In the genomic region with DNA sequence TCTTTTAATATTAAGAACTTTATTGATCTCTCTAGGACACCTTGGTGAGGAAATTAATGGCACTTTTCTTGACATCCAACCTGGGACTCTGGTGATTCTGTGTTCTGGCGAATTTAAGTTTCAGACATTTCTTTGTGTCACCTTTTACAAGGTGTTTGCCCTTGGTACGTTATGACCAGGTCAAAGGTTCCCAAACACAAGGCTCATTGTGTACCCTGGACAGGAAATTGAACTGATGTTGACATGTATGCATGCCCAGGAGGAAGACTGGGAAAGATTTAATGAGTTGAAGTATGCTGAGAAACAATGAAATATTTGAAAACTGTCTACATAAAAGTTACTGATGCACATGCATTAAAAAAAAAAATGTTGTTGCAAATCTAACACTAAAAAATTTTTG, we compare ENCODE assay signal across 2 cellular contexts.
TF ChIP-seq lines count a peak whose summit lies in the region.

No MANE protein-coding gene starts in this region.

TF ChIP-seq in endothelial cell of umbilical vein, 7 proteins besides CTCF, POLR2A, EP300 and RAD21:
- TF ChIP-seq, protein P1, sequence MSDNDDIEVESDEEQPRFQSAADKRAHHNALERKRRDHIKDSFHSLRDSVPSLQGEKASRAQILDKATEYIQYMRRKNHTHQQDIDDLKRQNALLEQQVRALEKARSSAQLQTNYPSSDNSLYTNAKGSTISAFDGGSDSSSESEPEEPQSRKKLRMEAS (IDR thresholded peaks at IDR 0.05; ENCODE audit: insufficient read depth, insufficient read length): no peak
- TF ChIP-seq MYC (IDR thresholded peaks at IDR 0.05; ENCODE audit: low read depth, low read length): no peak
- no peak for TF ChIP-seq POLR2AphosphoS5 (IDR thresholded peaks at IDR 0.05; ENCODE audit: insufficient read depth, low read depth, low read length)
- TF ChIP-seq FOS (IDR thresholded peaks at IDR 0.05; ENCODE audit: borderline replicate concordance, insufficient read depth, low read length): no peak
- no peak for TF ChIP-seq EZH2 (IDR thresholded peaks at IDR 0.05; ENCODE audit: borderline replicate concordance, low read depth, low read length, severe bottlenecking)
- TF ChIP-seq GATA2 (IDR thresholded peaks at IDR 0.05; ENCODE audit: insufficient read depth, insufficient read length, low read depth, low read length): no peak
- no peak for TF ChIP-seq JUN (IDR thresholded peaks at IDR 0.05; ENCODE audit: borderline replicate concordance, insufficient read depth, insufficient read length, low read depth)

TF ChIP-seq in HepG2, 621 proteins besides CTCF, POLR2A, EP300 and RAD21 (continues in another document):
- no peak for TF ChIP-seq NFE2L1 (CRISPR knock-in tag; IDR thresholded peaks at IDR 0.05; ENCODE audit: borderline replicate concordance)
- TF ChIP-seq ZNF337 (CRISPR knock-in tag; IDR thresholded peaks at IDR 0.05; ENCODE audit: borderline replicate concordance, low read depth): no peak
- TF ChIP-seq ELF3 (CRISPR knock-in tag; IDR thresholded peaks at IDR 0.05): peak; percentile 80; the same call in 1 of the 2 replicates
- TF ChIP-seq GATAD1 (CRISPR knock-in tag; IDR thresholded peaks at IDR 0.05): 0 out of 2 replicates have a peak, but pooled peaks have one; percentile 4
- TF ChIP-seq, protein P2, sequence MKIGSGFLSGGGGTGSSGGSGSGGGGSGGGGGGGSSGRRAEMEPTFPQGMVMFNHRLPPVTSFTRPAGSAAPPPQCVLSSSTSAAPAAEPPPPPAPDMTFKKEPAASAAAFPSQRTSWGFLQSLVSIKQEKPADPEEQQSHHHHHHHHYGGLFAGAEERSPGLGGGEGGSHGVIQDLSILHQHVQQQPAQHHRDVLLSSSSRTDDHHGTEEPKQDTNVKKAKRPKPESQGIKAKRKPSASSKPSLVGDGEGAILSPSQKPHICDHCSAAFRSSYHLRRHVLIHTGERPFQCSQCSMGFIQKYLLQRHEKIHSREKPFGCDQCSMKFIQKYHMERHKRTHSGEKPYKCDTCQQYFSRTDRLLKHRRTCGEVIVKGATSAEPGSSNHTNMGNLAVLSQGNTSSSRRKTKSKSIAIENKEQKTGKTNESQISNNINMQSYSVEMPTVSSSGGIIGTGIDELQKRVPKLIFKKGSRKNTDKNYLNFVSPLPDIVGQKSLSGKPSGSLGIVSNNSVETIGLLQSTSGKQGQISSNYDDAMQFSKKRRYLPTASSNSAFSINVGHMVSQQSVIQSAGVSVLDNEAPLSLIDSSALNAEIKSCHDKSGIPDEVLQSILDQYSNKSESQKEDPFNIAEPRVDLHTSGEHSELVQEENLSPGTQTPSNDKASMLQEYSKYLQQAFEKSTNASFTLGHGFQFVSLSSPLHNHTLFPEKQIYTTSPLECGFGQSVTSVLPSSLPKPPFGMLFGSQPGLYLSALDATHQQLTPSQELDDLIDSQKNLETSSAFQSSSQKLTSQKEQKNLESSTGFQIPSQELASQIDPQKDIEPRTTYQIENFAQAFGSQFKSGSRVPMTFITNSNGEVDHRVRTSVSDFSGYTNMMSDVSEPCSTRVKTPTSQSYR (CRISPR knock-in tag; IDR thresholded peaks at IDR 0.05; ENCODE audit: borderline replicate concordance): no peak
- no peak for TF ChIP-seq ZNF75D (CRISPR knock-in tag; IDR thresholded peaks at IDR 0.05; ENCODE audit: borderline replicate concordance)
- TF ChIP-seq ISL2 (CRISPR knock-in tag; IDR thresholded peaks at IDR 0.05): 0 out of 2 replicates have a peak, but pooled peaks have one; percentile 23
- no peak for TF ChIP-seq ZNF446 (CRISPR knock-in tag; IDR thresholded peaks at IDR 0.05)
- TF ChIP-seq CC2D1A (CRISPR knock-in tag; IDR thresholded peaks at IDR 0.05): no peak
- TF ChIP-seq, protein P3, sequence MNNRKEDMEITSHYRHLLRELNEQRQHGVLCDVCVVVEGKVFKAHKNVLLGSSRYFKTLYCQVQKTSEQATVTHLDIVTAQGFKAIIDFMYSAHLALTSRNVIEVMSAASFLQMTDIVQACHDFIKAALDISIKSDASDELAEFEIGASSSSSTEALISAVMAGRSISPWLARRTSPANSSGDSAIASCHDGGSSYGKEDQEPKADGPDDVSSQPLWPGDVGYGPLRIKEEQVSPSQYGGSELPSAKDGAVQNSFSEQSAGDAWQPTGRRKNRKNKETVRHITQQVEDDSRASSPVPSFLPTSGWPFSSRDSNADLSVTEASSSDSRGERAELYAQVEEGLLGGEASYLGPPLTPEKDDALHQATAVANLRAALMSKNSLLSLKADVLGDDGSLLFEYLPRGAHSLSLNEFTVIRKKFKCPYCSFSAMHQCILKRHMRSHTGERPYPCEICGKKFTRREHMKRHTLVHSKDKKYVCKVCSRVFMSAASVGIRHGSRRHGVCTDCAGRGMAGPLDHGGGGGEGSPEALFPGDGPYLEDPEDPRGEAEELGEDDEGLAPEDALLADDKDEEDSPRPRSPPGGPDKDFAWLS (CRISPR knock-in tag; IDR thresholded peaks at IDR 0.05; ENCODE audit: borderline replicate concordance): no peak
- TF ChIP-seq KLF11 (CRISPR knock-in tag; IDR thresholded peaks at IDR 0.05): no peak
- TF ChIP-seq MAFG (CRISPR knock-in tag; IDR thresholded peaks at IDR 0.05): no peak
- TF ChIP-seq SMARCE1 (IDR thresholded peaks at IDR 0.05; ENCODE audit: borderline replicate concordance): no peak
- TF ChIP-seq GATA4 (IDR thresholded peaks at IDR 0.05; ENCODE audit: borderline replicate concordance, low read depth): no peak
- TF ChIP-seq CREB1 (IDR thresholded peaks at IDR 0.05): no peak
- TF ChIP-seq CREB1 (CRISPR knock-in tag; IDR thresholded peaks at IDR 0.05): no peak
- TF ChIP-seq KDM4B (CRISPR knock-in tag; IDR thresholded peaks at IDR 0.05): no peak
- TF ChIP-seq, protein P4, sequence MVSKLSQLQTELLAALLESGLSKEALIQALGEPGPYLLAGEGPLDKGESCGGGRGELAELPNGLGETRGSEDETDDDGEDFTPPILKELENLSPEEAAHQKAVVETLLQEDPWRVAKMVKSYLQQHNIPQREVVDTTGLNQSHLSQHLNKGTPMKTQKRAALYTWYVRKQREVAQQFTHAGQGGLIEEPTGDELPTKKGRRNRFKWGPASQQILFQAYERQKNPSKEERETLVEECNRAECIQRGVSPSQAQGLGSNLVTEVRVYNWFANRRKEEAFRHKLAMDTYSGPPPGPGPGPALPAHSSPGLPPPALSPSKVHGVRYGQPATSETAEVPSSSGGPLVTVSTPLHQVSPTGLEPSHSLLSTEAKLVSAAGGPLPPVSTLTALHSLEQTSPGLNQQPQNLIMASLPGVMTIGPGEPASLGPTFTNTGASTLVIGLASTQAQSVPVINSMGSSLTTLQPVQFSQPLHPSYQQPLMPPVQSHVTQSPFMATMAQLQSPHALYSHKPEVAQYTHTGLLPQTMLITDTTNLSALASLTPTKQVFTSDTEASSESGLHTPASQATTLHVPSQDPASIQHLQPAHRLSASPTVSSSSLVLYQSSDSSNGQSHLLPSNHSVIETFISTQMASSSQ (IDR thresholded peaks at IDR 0.05; ENCODE audit: low read depth): 0 out of 2 replicates have a peak, but pooled peaks have one; percentile 21
- TF ChIP-seq, protein P4 (CRISPR knock-in tag; IDR thresholded peaks at IDR 0.05; ENCODE audit: borderline replicate concordance): no peak
- TF ChIP-seq NCOR1 (IDR thresholded peaks at IDR 0.05; ENCODE audit: borderline replicate concordance, low read length): peak; percentile 56; the same call in 1 of the 2 replicates
- TF ChIP-seq, protein P5, sequence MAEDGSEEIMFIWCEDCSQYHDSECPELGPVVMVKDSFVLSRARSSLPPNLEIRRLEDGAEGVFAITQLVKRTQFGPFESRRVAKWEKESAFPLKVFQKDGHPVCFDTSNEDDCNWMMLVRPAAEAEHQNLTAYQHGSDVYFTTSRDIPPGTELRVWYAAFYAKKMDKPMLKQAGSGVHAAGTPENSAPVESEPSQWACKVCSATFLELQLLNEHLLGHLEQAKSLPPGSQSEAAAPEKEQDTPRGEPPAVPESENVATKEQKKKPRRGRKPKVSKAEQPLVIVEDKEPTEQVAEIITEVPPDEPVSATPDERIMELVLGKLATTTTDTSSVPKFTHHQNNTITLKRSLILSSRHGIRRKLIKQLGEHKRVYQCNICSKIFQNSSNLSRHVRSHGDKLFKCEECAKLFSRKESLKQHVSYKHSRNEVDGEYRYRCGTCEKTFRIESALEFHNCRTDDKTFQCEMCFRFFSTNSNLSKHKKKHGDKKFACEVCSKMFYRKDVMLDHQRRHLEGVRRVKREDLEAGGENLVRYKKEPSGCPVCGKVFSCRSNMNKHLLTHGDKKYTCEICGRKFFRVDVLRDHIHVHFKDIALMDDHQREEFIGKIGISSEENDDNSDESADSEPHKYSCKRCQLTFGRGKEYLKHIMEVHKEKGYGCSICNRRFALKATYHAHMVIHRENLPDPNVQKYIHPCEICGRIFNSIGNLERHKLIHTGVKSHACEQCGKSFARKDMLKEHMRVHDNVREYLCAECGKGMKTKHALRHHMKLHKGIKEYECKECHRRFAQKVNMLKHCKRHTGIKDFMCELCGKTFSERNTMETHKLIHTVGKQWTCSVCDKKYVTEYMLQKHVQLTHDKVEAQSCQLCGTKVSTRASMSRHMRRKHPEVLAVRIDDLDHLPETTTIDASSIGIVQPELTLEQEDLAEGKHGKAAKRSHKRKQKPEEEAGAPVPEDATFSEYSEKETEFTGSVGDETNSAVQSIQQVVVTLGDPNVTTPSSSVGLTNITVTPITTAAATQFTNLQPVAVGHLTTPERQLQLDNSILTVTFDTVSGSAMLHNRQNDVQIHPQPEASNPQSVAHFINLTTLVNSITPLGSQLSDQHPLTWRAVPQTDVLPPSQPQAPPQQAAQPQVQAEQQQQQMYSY (CRISPR knock-in tag; IDR thresholded peaks at IDR 0.05): no peak
- peak; percentile 71 for TF ChIP-seq HNF4A (CRISPR knock-in tag; IDR thresholded peaks at IDR 0.05)
- no peak for TF ChIP-seq ZNF646 (CRISPR knock-in tag; IDR thresholded peaks at IDR 0.05)
- TF ChIP-seq ZNF615 (CRISPR knock-in tag; IDR thresholded peaks at IDR 0.05; ENCODE audit: borderline replicate concordance): no peak
- 0 out of 2 replicates have a peak, but pooled peaks have one; percentile 35 for TF ChIP-seq EHMT2 (IDR thresholded peaks at IDR 0.05; ENCODE audit: borderline replicate concordance, low read depth, low read length)
- TF ChIP-seq PPARG (CRISPR knock-in tag; conservative IDR thresholded peaks at IDR 0.05): peak; percentile 96
- no peak for TF ChIP-seq ZBTB3 (CRISPR knock-in tag; IDR thresholded peaks at IDR 0.05; ENCODE audit: borderline replicate concordance, low read depth)
- TF ChIP-seq TBL1XR1 (IDR thresholded peaks at IDR 0.05; ENCODE audit: borderline replicate concordance, low read length, partially characterized antibody): no peak
- TF ChIP-seq HOMEZ (CRISPR knock-in tag; IDR thresholded peaks at IDR 0.05; ENCODE audit: low read depth): peak; percentile 85; the same call in 1 of the 2 replicates
- no peak for TF ChIP-seq ZNF558 (CRISPR knock-in tag; IDR thresholded peaks at IDR 0.05; ENCODE audit: borderline replicate concordance)
- TF ChIP-seq TCF7L2 (IDR thresholded peaks at IDR 0.05; ENCODE audit: low read depth, low read length): no peak
